ENCODE assay signal across 1 cellular context in the genomic region with DNA sequence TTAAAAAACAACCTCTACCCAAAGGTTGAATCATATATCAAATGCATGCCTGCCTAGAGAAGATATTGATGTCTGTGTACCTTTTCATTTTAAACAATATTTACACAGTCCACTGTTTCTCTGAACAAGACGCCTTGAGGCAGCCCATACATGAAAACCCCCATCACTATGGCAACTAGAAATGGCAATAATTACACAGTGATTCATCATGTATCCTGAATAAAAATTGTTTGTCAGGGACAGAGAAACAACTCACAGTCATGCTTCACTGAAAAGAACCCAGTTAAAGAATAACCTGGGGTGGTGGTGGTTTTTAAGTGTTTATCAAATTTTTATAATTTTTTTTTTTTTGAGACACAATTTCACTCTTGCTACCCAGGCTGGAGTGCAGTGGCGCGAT.
TF ChIP-seq lines count a peak whose summit lies in the region.

No MANE protein-coding gene starts in this region.

TF ChIP-seq in HepG2, 621 proteins besides CTCF, POLR2A, EP300 and RAD21 (continued from another document and continues in another):
- TF ChIP-seq, protein P1, sequence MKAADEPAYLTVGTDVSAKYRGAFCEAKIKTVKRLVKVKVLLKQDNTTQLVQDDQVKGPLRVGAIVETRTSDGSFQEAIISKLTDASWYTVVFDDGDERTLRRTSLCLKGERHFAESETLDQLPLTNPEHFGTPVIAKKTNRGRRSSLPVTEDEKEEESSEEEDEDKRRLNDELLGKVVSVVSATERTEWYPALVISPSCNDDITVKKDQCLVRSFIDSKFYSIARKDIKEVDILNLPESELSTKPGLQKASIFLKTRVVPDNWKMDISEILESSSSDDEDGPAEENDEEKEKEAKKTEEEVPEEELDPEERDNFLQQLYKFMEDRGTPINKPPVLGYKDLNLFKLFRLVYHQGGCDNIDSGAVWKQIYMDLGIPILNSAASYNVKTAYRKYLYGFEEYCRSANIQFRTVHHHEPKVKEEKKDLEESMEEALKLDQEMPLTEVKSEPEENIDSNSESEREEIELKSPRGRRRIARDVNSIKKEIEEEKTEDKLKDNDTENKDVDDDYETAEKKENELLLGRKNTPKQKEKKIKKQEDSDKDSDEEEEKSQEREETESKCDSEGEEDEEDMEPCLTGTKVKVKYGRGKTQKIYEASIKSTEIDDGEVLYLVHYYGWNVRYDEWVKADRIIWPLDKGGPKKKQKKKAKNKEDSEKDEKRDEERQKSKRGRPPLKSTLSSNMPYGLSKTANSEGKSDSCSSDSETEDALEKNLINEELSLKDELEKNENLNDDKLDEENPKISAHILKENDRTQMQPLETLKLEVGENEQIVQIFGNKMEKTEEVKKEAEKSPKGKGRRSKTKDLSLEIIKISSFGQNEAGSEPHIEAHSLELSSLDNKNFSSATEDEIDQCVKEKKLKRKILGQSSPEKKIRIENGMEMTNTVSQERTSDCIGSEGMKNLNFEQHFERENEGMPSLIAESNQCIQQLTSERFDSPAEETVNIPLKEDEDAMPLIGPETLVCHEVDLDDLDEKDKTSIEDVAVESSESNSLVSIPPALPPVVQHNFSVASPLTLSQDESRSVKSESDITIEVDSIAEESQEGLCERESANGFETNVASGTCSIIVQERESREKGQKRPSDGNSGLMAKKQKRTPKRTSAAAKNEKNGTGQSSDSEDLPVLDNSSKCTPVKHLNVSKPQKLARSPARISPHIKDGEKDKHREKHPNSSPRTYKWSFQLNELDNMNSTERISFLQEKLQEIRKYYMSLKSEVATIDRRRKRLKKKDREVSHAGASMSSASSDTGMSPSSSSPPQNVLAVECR (CRISPR knock-in tag; IDR thresholded peaks at IDR 0.05; ENCODE audit: borderline replicate concordance) = no peak
- TF ChIP-seq, protein P2, sequence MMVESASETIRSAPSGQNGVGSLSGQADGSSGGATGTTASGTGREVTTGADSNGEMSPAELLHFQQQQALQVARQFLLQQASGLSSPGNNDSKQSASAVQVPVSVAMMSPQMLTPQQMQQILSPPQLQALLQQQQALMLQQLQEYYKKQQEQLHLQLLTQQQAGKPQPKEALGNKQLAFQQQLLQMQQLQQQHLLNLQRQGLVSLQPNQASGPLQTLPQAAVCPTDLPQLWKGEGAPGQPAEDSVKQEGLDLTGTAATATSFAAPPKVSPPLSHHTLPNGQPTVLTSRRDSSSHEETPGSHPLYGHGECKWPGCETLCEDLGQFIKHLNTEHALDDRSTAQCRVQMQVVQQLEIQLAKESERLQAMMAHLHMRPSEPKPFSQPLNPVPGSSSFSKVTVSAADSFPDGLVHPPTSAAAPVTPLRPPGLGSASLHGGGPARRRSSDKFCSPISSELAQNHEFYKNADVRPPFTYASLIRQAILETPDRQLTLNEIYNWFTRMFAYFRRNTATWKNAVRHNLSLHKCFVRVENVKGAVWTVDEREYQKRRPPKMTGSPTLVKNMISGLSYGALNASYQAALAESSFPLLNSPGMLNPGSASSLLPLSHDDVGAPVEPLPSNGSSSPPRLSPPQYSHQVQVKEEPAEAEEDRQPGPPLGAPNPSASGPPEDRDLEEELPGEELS (CRISPR knock-in tag; IDR thresholded peaks at IDR 0.05) = no peak
- TF ChIP-seq GATAD1 (CRISPR knock-in tag; IDR thresholded peaks at IDR 0.05) (no peak), ZNF589 (CRISPR knock-in tag; conservative IDR thresholded peaks at IDR 0.05) (no peak), ZNF441 (CRISPR knock-in tag; IDR thresholded peaks at IDR 0.05; ENCODE audit: borderline replicate concordance) (no peak), ZFX (CRISPR knock-in tag; IDR thresholded peaks at IDR 0.05; ENCODE audit: low read depth) (no peak), FOXO1 (CRISPR knock-in tag; IDR thresholded peaks at IDR 0.05) (0 out of 2 replicates have a peak, but pooled peaks have one; percentile 29), NFATC3 (CRISPR knock-in tag; IDR thresholded peaks at IDR 0.05) (no peak), FOSL2 (CRISPR knock-in tag; IDR thresholded peaks at IDR 0.05) (peak; percentile 85), MIXL1 (CRISPR knock-in tag; IDR thresholded peaks at IDR 0.05) (peak; percentile 11; the same call in 1 of the 2 replicates), TBX3 (IDR thresholded peaks at IDR 0.05; ENCODE audit: borderline replicate concordance) (peak; percentile 25; the same call in 1 of the 2 replicates), ZNF138 (CRISPR knock-in tag; IDR thresholded peaks at IDR 0.05; ENCODE audit: low read depth) (no peak), NFRKB (IDR thresholded peaks at IDR 0.05) (no peak), POGZ (CRISPR knock-in tag; IDR thresholded peaks at IDR 0.05) (no peak), ZNF883 (CRISPR knock-in tag; IDR thresholded peaks at IDR 0.05; ENCODE audit: not compliant biosample characterization) (no peak), TOPORS (CRISPR knock-in tag; IDR thresholded peaks at IDR 0.05) (no peak), RFX1 (IDR thresholded peaks at IDR 0.05) (peak; percentile 83), RARA (CRISPR knock-in tag; IDR thresholded peaks at IDR 0.05) (0 out of 2 replicates have a peak, but pooled peaks have one; percentile 5), TBL1XR1 (IDR thresholded peaks at IDR 0.05; ENCODE audit: borderline replicate concordance, low read length, partially characterized antibody) (no peak), IRF2 (CRISPR knock-in tag; IDR thresholded peaks at IDR 0.05) (no peak), ZFP82 (CRISPR knock-in tag; IDR thresholded peaks at IDR 0.05; ENCODE audit: borderline replicate concordance) (no peak), IRX3 (CRISPR knock-in tag; IDR thresholded peaks at IDR 0.05; ENCODE audit: borderline replicate concordance, low read depth) (no peak), SAP130 (CRISPR knock-in tag; IDR thresholded peaks at IDR 0.05; ENCODE audit: low read depth) (peak; percentile 84), CC2D1A (CRISPR knock-in tag; IDR thresholded peaks at IDR 0.05) (no peak), ZSCAN20 (CRISPR knock-in tag; IDR thresholded peaks at IDR 0.05; ENCODE audit: borderline replicate concordance) (no peak), SOX6 (IDR thresholded peaks at IDR 0.05) (no peak), SOX6 (CRISPR knock-in tag; IDR thresholded peaks at IDR 0.05) (peak; percentile 13; the same call in 1 of the 2 replicates), NR2F2 (IDR thresholded peaks at IDR 0.05; ENCODE audit: borderline replicate concordance, low read depth) (no peak), ELF3 (CRISPR knock-in tag; IDR thresholded peaks at IDR 0.05) (peak; percentile 50), ZNF614 (CRISPR knock-in tag; IDR thresholded peaks at IDR 0.05; ENCODE audit: borderline replicate concordance) (no peak), ZNF331 (CRISPR knock-in tag; IDR thresholded peaks at IDR 0.05) (0 out of 2 replicates have a peak, but pooled peaks have one; percentile 7), ZNF367 (CRISPR knock-in tag; IDR thresholded peaks at IDR 0.05; ENCODE audit: borderline replicate concordance) (no peak), ISL2 (CRISPR knock-in tag; IDR thresholded peaks at IDR 0.05) (no peak), SOX13 (IDR thresholded peaks at IDR 0.05) (no peak), SOX13 (CRISPR knock-in tag; conservative IDR thresholded peaks at IDR 0.05 in 1 of 2, IDR thresholded peaks at IDR 0.05 in 1 of 2) (peak in 1 of 2 experiments; percentile 42; a peak in 1 of 4 replicates), PAX8 (CRISPR knock-in tag; IDR thresholded peaks at IDR 0.05; ENCODE audit: borderline replicate concordance) (no peak), ZNF772 (CRISPR knock-in tag; IDR thresholded peaks at IDR 0.05) (no peak), SMAD3 (CRISPR knock-in tag; IDR thresholded peaks at IDR 0.05) (0 out of 2 replicates have a peak, but pooled peaks have one; percentile 14), TEAD3 (CRISPR knock-in tag; optimal IDR thresholded peaks at IDR 0.05; ENCODE audit: borderline replicate concordance) (no peak), FOXK1 (CRISPR knock-in tag; IDR thresholded peaks at IDR 0.05; ENCODE audit: borderline replicate concordance, low read depth) (0 out of 2 replicates have a peak, but pooled peaks have one; percentile 16), CREM (IDR thresholded peaks at IDR 0.05) (no peak), CREM (CRISPR knock-in tag; IDR thresholded peaks at IDR 0.05) (no peak), ZSCAN29 (CRISPR knock-in tag; conservative IDR thresholded peaks at IDR 0.05) (no peak), NFIB (CRISPR knock-in tag; IDR thresholded peaks at IDR 0.05; ENCODE audit: borderline replicate concordance) (no peak), JUN (CRISPR knock-in tag; IDR thresholded peaks at IDR 0.05) (peak; percentile 64; the same call in 1 of the 2 replicates), ZNF619 (CRISPR knock-in tag; IDR thresholded peaks at IDR 0.05) (no peak)
- TF ChIP-seq, protein P3, sequence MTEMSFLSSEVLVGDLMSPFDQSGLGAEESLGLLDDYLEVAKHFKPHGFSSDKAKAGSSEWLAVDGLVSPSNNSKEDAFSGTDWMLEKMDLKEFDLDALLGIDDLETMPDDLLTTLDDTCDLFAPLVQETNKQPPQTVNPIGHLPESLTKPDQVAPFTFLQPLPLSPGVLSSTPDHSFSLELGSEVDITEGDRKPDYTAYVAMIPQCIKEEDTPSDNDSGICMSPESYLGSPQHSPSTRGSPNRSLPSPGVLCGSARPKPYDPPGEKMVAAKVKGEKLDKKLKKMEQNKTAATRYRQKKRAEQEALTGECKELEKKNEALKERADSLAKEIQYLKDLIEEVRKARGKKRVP (CRISPR knock-in tag; IDR thresholded peaks at IDR 0.05) = peak in 1 of 2 experiments; percentile 76; a peak in 2 of 4 replicates
- TF ChIP-seq, protein P4, sequence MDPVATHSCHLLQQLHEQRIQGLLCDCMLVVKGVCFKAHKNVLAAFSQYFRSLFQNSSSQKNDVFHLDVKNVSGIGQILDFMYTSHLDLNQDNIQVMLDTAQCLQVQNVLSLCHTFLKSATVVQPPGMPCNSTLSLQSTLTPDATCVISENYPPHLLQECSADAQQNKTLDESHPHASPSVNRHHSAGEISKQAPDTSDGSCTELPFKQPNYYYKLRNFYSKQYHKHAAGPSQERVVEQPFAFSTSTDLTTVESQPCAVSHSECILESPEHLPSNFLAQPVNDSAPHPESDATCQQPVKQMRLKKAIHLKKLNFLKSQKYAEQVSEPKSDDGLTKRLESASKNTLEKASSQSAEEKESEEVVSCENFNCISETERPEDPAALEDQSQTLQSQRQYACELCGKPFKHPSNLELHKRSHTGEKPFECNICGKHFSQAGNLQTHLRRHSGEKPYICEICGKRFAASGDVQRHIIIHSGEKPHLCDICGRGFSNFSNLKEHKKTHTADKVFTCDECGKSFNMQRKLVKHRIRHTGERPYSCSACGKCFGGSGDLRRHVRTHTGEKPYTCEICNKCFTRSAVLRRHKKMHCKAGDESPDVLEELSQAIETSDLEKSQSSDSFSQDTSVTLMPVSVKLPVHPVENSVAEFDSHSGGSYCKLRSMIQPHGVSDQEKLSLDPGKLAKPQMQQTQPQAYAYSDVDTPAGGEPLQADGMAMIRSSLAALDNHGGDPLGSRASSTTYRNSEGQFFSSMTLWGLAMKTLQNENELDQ (CRISPR knock-in tag; IDR thresholded peaks at IDR 0.05; ENCODE audit: borderline replicate concordance) = no peak
- TF ChIP-seq, protein P5, sequence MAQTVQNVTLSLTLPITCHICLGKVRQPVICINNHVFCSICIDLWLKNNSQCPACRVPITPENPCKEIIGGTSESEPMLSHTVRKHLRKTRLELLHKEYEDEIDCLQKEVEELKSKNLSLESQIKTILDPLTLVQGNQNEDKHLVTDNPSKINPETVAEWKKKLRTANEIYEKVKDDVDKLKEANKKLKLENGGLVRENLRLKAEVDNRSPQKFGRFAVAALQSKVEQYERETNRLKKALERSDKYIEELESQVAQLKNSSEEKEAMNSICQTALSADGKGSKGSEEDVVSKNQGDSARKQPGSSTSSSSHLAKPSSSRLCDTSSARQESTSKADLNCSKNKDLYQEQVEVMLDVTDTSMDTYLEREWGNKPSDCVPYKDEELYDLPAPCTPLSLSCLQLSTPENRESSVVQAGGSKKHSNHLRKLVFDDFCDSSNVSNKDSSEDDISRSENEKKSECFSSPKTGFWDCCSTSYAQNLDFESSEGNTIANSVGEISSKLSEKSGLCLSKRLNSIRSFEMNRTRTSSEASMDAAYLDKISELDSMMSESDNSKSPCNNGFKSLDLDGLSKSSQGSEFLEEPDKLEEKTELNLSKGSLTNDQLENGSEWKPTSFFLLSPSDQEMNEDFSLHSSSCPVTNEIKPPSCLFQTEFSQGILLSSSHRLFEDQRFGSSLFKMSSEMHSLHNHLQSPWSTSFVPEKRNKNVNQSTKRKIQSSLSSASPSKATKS (CRISPR knock-in tag; IDR thresholded peaks at IDR 0.05) = no peak
- TF ChIP-seq, protein P6, sequence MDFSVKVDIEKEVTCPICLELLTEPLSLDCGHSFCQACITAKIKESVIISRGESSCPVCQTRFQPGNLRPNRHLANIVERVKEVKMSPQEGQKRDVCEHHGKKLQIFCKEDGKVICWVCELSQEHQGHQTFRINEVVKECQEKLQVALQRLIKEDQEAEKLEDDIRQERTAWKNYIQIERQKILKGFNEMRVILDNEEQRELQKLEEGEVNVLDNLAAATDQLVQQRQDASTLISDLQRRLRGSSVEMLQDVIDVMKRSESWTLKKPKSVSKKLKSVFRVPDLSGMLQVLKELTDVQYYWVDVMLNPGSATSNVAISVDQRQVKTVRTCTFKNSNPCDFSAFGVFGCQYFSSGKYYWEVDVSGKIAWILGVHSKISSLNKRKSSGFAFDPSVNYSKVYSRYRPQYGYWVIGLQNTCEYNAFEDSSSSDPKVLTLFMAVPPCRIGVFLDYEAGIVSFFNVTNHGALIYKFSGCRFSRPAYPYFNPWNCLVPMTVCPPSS (IDR thresholded peaks at IDR 0.05) = no peak
- TF ChIP-seq, protein P7, sequence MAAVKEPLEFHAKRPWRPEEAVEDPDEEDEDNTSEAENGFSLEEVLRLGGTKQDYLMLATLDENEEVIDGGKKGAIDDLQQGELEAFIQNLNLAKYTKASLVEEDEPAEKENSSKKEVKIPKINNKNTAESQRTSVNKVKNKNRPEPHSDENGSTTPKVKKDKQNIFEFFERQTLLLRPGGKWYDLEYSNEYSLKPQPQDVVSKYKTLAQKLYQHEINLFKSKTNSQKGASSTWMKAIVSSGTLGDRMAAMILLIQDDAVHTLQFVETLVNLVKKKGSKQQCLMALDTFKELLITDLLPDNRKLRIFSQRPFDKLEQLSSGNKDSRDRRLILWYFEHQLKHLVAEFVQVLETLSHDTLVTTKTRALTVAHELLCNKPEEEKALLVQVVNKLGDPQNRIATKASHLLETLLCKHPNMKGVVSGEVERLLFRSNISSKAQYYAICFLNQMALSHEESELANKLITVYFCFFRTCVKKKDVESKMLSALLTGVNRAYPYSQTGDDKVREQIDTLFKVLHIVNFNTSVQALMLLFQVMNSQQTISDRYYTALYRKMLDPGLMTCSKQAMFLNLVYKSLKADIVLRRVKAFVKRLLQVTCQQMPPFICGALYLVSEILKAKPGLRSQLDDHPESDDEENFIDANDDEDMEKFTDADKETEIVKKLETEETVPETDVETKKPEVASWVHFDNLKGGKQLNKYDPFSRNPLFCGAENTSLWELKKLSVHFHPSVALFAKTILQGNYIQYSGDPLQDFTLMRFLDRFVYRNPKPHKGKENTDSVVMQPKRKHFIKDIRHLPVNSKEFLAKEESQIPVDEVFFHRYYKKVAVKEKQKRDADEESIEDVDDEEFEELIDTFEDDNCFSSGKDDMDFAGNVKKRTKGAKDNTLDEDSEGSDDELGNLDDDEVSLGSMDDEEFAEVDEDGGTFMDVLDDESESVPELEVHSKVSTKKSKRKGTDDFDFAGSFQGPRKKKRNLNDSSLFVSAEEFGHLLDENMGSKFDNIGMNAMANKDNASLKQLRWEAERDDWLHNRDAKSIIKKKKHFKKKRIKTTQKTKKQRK (IDR thresholded peaks at IDR 0.05; ENCODE audit: low read length) = no peak
- TF ChIP-seq, protein P8, sequence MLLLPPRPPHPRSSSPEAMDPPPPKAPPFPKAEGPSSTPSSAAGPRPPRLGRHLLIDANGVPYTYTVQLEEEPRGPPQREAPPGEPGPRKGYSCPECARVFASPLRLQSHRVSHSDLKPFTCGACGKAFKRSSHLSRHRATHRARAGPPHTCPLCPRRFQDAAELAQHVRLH (CRISPR knock-in tag; IDR thresholded peaks at IDR 0.05; ENCODE audit: borderline replicate concordance, low read depth) = no peak
